ENCODE assay signal across 8 cellular contexts in genomic region chr17:30235386-30236296, GRCh38. TPM values are rescaled to one million over a fixed set of nuclear protein-coding genes. Genes with fewer than 3 reads are reported as not detected.
DNase-seq lines count a peak whose midpoint lies in the region; ATAC-seq and TF ChIP-seq lines count a peak whose summit lies in the region.

Gene SLC6A4 (minus strand): TSS chr17:30235697. CDS start chr17:30221958, 13,739 bp downstream.

- POLR2A ChIA-PET in PC-3 (lab: Charles Lee; ENCODE audit: unreplicated experiment), result no interaction called here

- H3K27ac ChIP-seq in PC-3 (ENCODE audit: low read length) (no peak within 1 kb of the TSS), fibroblast of lung (ENCODE audit: insufficient read depth, low read length) (no peak within 1 kb of the TSS)

- H3K9me3 ChIP-seq in PC-3 (ENCODE audit: low read length), result no peaks in the 10 kb centered on the region
- no peaks in the 10 kb centered on the region for H3K9me3 ChIP-seq in fibroblast of lung (ENCODE audit: control insufficient read depth, insufficient read depth, low read depth, low read length)

- H2AFZ ChIP-seq in PC-3 (ENCODE audit: low read length) (peak within 1 kb of the TSS; percentile 54), fibroblast of lung (ENCODE audit: low read length) (peak within 1 kb of the TSS; percentile 32)

- H3K79me2 ChIP-seq in PC-3 (ENCODE audit: low read length), result no peaks in the 10 kb centered on the region
- H3K79me2 ChIP-seq in fibroblast of lung (ENCODE audit: control insufficient read depth, insufficient read depth, low read length), result no peaks in the 10 kb centered on the region

- no peaks in the 10 kb centered on the region for H3K36me3 Mint-ChIP-seq in osteocyte (ENCODE audit: unreplicated experiment)

- no peaks in the 10 kb centered on the region for H3K9me3 Mint-ChIP-seq in osteocyte (ENCODE audit: unreplicated experiment)

- H3K4me1 ChIP-seq in PC-3 (ENCODE audit: insufficient read depth, low read length) (no peaks in the 10 kb centered on the region), fibroblast of lung (ENCODE audit: control insufficient read depth, extremely low read depth, insufficient read depth, low read length) (peaks cover 3% of the 10 kb centered on the region)

- ATAC-seq in PC-3 (0 out of 2 replicates have a peak, but pooled peaks have one; percentile 29), HG03159 (IDR thresholded peaks at IDR 0.05; ENCODE audit: unreplicated experiment) (no peak), GM19455 (IDR thresholded peaks at IDR 0.05; ENCODE audit: unreplicated experiment) (no peak)

- H3K4me3 ChIP-seq in GM12875 (ENCODE audit: low read depth, low read length), result peak within 1 kb of the TSS; percentile 51
- peak within 1 kb of the TSS; percentile 46; the same call in 1 of the 2 replicates for H3K4me3 ChIP-seq in PC-3 (ENCODE audit: low read length)
- H3K4me3 ChIP-seq in fibroblast of lung (replicated peaks in 1 of 4; ENCODE audit: control extremely low read depth in 1 of 4, insufficient read depth in 1 of 4, low read depth in 3 of 4, low read length in 4 of 4), result peak within 1 kb of the TSS; percentile 42 to 56 (median 49)

- H3K27me3 Mint-ChIP-seq in osteocyte (ENCODE audit: unreplicated experiment), result peaks cover 50% of the 10 kb centered on the region

- H3K4me2 ChIP-seq in PC-3 (ENCODE audit: low read length) (peak within 1 kb of the TSS; percentile 70), fibroblast of lung (ENCODE audit: extremely low read depth, insufficient read depth, low read length) (peak within 1 kb of the TSS; percentile 90)

- BruUV-seq in PC-3 (replicated peaks; lab: Mats Ljungman, UMichigan), result no TSS peak

- H3K36me3 ChIP-seq in PC-3 (ENCODE audit: low read depth, low read length) (no peaks in the 10 kb centered on the region), fibroblast of lung (ENCODE audit: control insufficient read depth, insufficient read depth, low read length) (no peaks in the 10 kb centered on the region)

- DNase-seq in PC-3, result no peak
- peak in 1 of 2 donors; percentile 16 for DNase-seq in fibroblast of lung (ENCODE audit: low read depth in 2 of 2)
- no peak for DNase-seq in osteocyte (ENCODE audit: extremely low spot score, unreplicated experiment)
- DNase-seq in NCI-H774 (lab: John Stamatoyannopoulos, UW), result no peak
- no peak for DNase-seq in GM19238 (ENCODE audit: insufficient read length, low spot score)

- peak within 1 kb of the TSS; percentile 68 for H3K4me3 Mint-ChIP-seq in osteocyte (ENCODE audit: unreplicated experiment)

- no peak within 1 kb of the TSS for H3K27ac Mint-ChIP-seq in osteocyte (ENCODE audit: unreplicated experiment)

- no peak for TF ChIP-seq CTCF in GM12875 (IDR thresholded peaks at IDR 0.05; ENCODE audit: borderline replicate concordance, insufficient read depth, low read depth, low read length)
- no peak for TF ChIP-seq CTCF in PC-3 (conservative IDR thresholded peaks at IDR 0.05; ENCODE audit: low read depth, low read length)
- no peak for TF ChIP-seq CTCF in fibroblast of lung (conservative IDR thresholded peaks at IDR 0.05 in 1 of 2, IDR thresholded peaks at IDR 0.05 in 1 of 2; ENCODE audit: low read depth in 1 of 2, low read length in 2 of 2)
- TF ChIP-seq CTCF in osteocyte (IDR thresholded peaks at IDR 0.05), result no peak

- H3K27me3 ChIP-seq in PC-3 (ENCODE audit: low read length), result peaks cover 40% of the 10 kb centered on the region
- peaks cover 50% of the 10 kb centered on the region for H3K27me3 ChIP-seq in fibroblast of lung (ENCODE audit: control insufficient read depth, insufficient read depth, low read length)

- H3K9ac ChIP-seq in PC-3 (ENCODE audit: low read length), result no peak within 1 kb of the TSS
- no peak within 1 kb of the TSS for H3K9ac ChIP-seq in fibroblast of lung (ENCODE audit: insufficient read depth, low read length)

- no peaks in the 10 kb centered on the region for H4K20me1 ChIP-seq in PC-3 (ENCODE audit: low read length)
- no peaks in the 10 kb centered on the region for H4K20me1 ChIP-seq in fibroblast of lung (ENCODE audit: control insufficient read depth, extremely low read depth, insufficient read depth, low read length)

- H3K9me2 ChIP-seq in PC-3 (replicated peaks; ENCODE audit: low read length), result no peaks in the 10 kb centered on the region

- H3F3A ChIP-seq in PC-3 (ENCODE audit: low read length, unreplicated experiment), result no peaks in the 10 kb centered on the region

- intact Hi-C loops in PC-3 (cut with micrococcal nuclease), result loop anchor here (1.0 to 2.0 kb wide), 2 partner anchors 110 to 131 kb away; no protein-coding TSS in a partner anchor

- CTCF ChIA-PET in PC-3 (lab: Charles Lee), result interaction anchor here (0.6 to 0.7 kb wide), 2 partner anchors 76 to 140 kb away, joined by 3 read pairs; no protein-coding TSS in a partner anchor

- H3K4me1 Mint-ChIP-seq in osteocyte (ENCODE audit: unreplicated experiment), result peaks cover 14% of the 10 kb centered on the region

RNA-seq across cellular contexts. Expression of gene SLC6A4, which starts in this region (rescaled TPM):
- total RNA-seq in PC-3 (2014; rRNA removed) (not detected in 2 replicates), fibroblast of lung (under 0.01 TPM in 1 of 2 replicates, not detected in the other), osteocyte (0.10 and 0.16 TPM in 2 replicates)
- 0.02 TPM in 1 of 2 replicates, not detected in the other for polyA plus RNA-seq in fibroblast of lung
- not detected in 2 replicates for polyA plus RNA-seq in fibroblast of lung (2012)
- not detected in 2 replicates for polyA minus RNA-seq in fibroblast of lung (ENCODE audit: low replicate concordance)

Comparison
In these comparisons a context has a peak if more than half of its experiments do, and no peak if none do; other contexts are left out.
1. Peak in ATAC-seq, H3K4me3 ChIP-seq and H3K4me2 ChIP-seq in PC-3; RNA of the gene not detected or under 1 TPM.